8 cellular contexts compared by ENCODE assay signal in the genomic region with DNA sequence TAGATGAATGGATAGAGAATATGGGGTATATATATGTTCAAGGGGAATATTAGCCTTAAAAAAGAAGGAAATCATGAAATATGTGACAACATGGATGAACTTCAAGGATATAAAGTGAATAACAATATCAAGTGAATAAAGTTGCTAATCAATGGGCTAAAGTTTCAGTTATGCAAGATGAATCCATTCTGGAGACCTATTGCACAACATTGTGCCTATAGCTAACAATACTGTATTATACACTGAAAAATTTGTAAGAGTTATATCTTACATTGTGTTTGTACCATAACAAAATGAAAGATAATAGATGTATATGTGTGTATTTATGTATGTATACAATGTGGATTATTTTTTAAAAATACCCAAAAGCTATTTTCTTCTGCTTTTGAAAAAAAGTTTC.
"Had no signal": no experiment of that assay in that cellular context is flagged by ENCODE, and none has a peak within 500 bp of the region (broad histone marks: within the 10 kb centered on the region; RNA-seq: fewer than 3 reads in every experiment).

No MANE protein-coding gene starts in this region.

- DNase-seq: GDM1, GF-D8 had no signal

- H3K4me3 ChIP-seq: GM12878 had no signal

- FAIRE-seq: G401.6, GM12878, GM12891, GM12892, GM18507, GM19239 had no signal
